ENCODE assay signal across 22 cellular contexts in genomic region chr7:133797355-133797754, GRCh38.
"Had no signal": no experiment of that assay in that cellular context is flagged by ENCODE, and none has a peak within 500 bp of the region (broad histone marks: within the 10 kb centered on the region; RNA-seq: fewer than 3 reads in every experiment).

No MANE protein-coding gene starts in this region.

- H3K36me3 ChIP-seq: esophagus muscularis mucosa, gastroesophageal sphincter, left ventricle myocardium inferior, lower lobe of right lung, right atrium auricular region, tibial artery, upper lobe of right lung, vagina had no signal

- H3K4me3 Mint-ChIP-seq: dendritic cell treated with granulocyte-macrophage colony-stimulating factor and Interleukin-4, amounts not matched to agents 40 ng/mL and 50 ng/mL, for 4 days; effector memory CD8-positive, alpha-beta T cell; immature natural killer cell; memory B cell; mesothelial cell of epicardium; nephron; stimulated activated effector memory CD8-positive, alpha-beta T cell treated with anti-CD3 and anti-CD28 coated beads, Interleukin-12 subunit alpha, Interleukin-12 subunit beta, amount 100 ng/mL, for 72 hours had no signal

- H3K4me1 Mint-ChIP-seq: immature natural killer cell; memory B cell; mesothelial cell of epicardium; stimulated activated effector memory CD8-positive, alpha-beta T cell treated with anti-CD3 and anti-CD28 coated beads, Interleukin-12 subunit alpha, Interleukin-12 subunit beta, amount 100 ng/mL, for 72 hours had no signal

- DNase-seq: effector memory CD8-positive, alpha-beta T cell; immature natural killer cell; kidney; left cardiac atrium; left ventricle myocardium inferior; lower lobe of right lung; stimulated activated CD4-positive, alpha-beta T cell treated with anti-CD3 and anti-CD28 coated beads, Interleukin-4, amount 100 ng/mL, for 1 hour; stimulated activated CD8-positive, alpha-beta memory T cell treated with anti-CD3 and anti-CD28 coated beads, Interleukin-4, amount 100 ng/mL, for 48 hours; stimulated activated naive CD8-positive, alpha-beta T cell treated with anti-CD3 and anti-CD28 coated beads, Interleukin-15, Interleukin-2, amounts not matched to agents 100 U/mL and 50 U/mL, for 24 hours; tibial artery; upper lobe of right lung had no signal

- H3K27me3 ChIP-seq: esophagus muscularis mucosa, gastroesophageal sphincter, right atrium auricular region, tibial artery, upper lobe of right lung, vagina had no signal

- H3K9me3 ChIP-seq: esophagus muscularis mucosa, gastroesophageal sphincter, left ventricle myocardium inferior, lower lobe of right lung, right atrium auricular region, tibial artery, upper lobe of right lung, vagina had no signal

- H3K27ac ChIP-seq: epithelial cell of prostate, esophagus muscularis mucosa, gastroesophageal sphincter, left ventricle myocardium inferior, lower lobe of right lung, right atrium auricular region, tibial artery, upper lobe of right lung, vagina had no signal

- H3K4me3 ChIP-seq: esophagus muscularis mucosa, gastroesophageal sphincter, left ventricle myocardium inferior, lower lobe of right lung, right atrium auricular region, tibial artery, upper lobe of right lung, vagina had no signal

- FAIRE-seq: colon, kidney had no signal

- H3K4me1 ChIP-seq: gastroesophageal sphincter, lower lobe of right lung, tibial artery, upper lobe of right lung, vagina had no signal

- H3K36me3 Mint-ChIP-seq: stimulated activated effector memory CD8-positive, alpha-beta T cell treated with anti-CD3 and anti-CD28 coated beads, Interleukin-12 subunit alpha, Interleukin-12 subunit beta, amount 100 ng/mL, for 72 hours had no signal

- ATAC-seq: effector memory CD8-positive, alpha-beta T cell; gastroesophageal sphincter; left cardiac atrium; lower lobe of right lung; stimulated activated effector memory CD8-positive, alpha-beta T cell treated with anti-CD3 and anti-CD28 coated beads, Interleukin-12 subunit alpha, Interleukin-12 subunit beta, amount 100 ng/mL, for 72 hours; stimulated activated naive CD8-positive, alpha-beta T cell treated with anti-CD3 and anti-CD28 coated beads, Interleukin-15, Interleukin-2, amounts not matched to agents 100 U/mL and 50 U/mL, for 24 hours; upper lobe of right lung had no signal

- H3K27ac Mint-ChIP-seq: dendritic cell treated with granulocyte-macrophage colony-stimulating factor and Interleukin-4, amounts not matched to agents 40 ng/mL and 50 ng/mL, for 4 days; effector memory CD8-positive, alpha-beta T cell; immature natural killer cell; memory B cell; mesothelial cell of epicardium; nephron; stimulated activated effector memory CD8-positive, alpha-beta T cell treated with anti-CD3 and anti-CD28 coated beads, Interleukin-12 subunit alpha, Interleukin-12 subunit beta, amount 100 ng/mL, for 72 hours had no signal

- H3K27me3 Mint-ChIP-seq: dendritic cell treated with granulocyte-macrophage colony-stimulating factor and Interleukin-4, amounts not matched to agents 40 ng/mL and 50 ng/mL, for 4 days; effector memory CD8-positive, alpha-beta T cell; memory B cell had no signal

- H3K9me3 Mint-ChIP-seq: dendritic cell treated with granulocyte-macrophage colony-stimulating factor and Interleukin-4, amounts not matched to agents 40 ng/mL and 50 ng/mL, for 4 days; effector memory CD8-positive, alpha-beta T cell; immature natural killer cell; memory B cell; nephron; stimulated activated effector memory CD8-positive, alpha-beta T cell treated with anti-CD3 and anti-CD28 coated beads, Interleukin-12 subunit alpha, Interleukin-12 subunit beta, amount 100 ng/mL, for 72 hours had no signal
